Comparison of ENCODE assay signal across 16 cellular contexts in genomic region chr6:68572975-68573374, GRCh38.
DNase-seq lines count a peak whose midpoint lies in the region; ATAC-seq, FAIRE-seq and TF ChIP-seq lines count a peak whose summit lies in the region.
"Had no signal": no experiment of that assay in that cellular context is flagged by ENCODE, and none has a peak within 500 bp of the region (broad histone marks: within the 10 kb centered on the region; RNA-seq: fewer than 3 reads in every experiment).

No MANE protein-coding gene starts in this region.

- H3K36me3 ChIP-seq in H1 (ENCODE audit: control insufficient read depth in 2 of 4, insufficient read depth in 4 of 4, low read length in 3 of 4), result no peaks in the 10 kb centered on the region
- no peaks in the 10 kb centered on the region for H3K36me3 ChIP-seq in BE2C
- H3K36me3 ChIP-seq: heart left ventricle, WERI-Rb-1 had no signal

- WGBS in H1 (ENCODE audit: extremely low coverage in 1 of 2, insufficient coverage in 1 of 2, insufficient read length in 1 of 2, insufficient replicate concordance in 2 of 2, low coverage in 1 of 2, low lambda C conversion rate in 2 of 2, missing lambda C conversion rate in 1 of 2), 2 experiments, result 72% methylated on average over 4 of the region's 4 CpGs; no CpG with 5 or more reads in 1 of the 2 experiments

- no peaks in the 10 kb centered on the region for H3K27me3 ChIP-seq in H1 (replicated peaks in 1 of 4; ENCODE audit: control insufficient read depth in 3 of 4, extremely low read depth in 1 of 4, insufficient read depth in 3 of 4, low read length in 3 of 4)
- H3K27me3 ChIP-seq in BE2C, result no peaks in the 10 kb centered on the region
- H3K27me3 ChIP-seq in dorsolateral prefrontal cortex, result no peaks in the 10 kb centered on the region
- H3K27me3 ChIP-seq: heart left ventricle had no signal

- H3K4me3 ChIP-seq in H1 (ENCODE audit: extremely low read depth in 1 of 4, insufficient read depth in 2 of 4, low read depth in 3 of 4, low read length in 4 of 4) (no peak overlapping the region), BE2C (ENCODE audit: low read depth, low read length) (no peak overlapping the region), dorsolateral prefrontal cortex (no peak overlapping the region)
- H3K4me3 ChIP-seq: heart left ventricle, skin epidermis had no signal

- no peak for TF ChIP-seq EP300 in H1 (IDR thresholded peaks at IDR 0.05; ENCODE audit: borderline replicate concordance in 1 of 2, low read depth in 2 of 2, low read length in 2 of 2)

- POLR2A ChIA-PET in H1 (lab: Charles Lee; ENCODE audit: partially characterized antibody), result interaction anchor here (1.0 to 1.2 kb wide), 2 partner anchors 9 to 62 kb away, joined by 3 read pairs; partner anchors contain the start of gene ADGRB3

- no peak overlapping the region for H3K4ac ChIP-seq in H1 (replicated peaks; ENCODE audit: insufficient read length, low read depth, low read length)

- no peaks in the 10 kb centered on the region for H4K20me1 ChIP-seq in H1 (replicated peaks in 1 of 2; ENCODE audit: control insufficient read depth in 1 of 2, insufficient read depth in 2 of 2, low read length in 2 of 2)

- H3K9me3 ChIP-seq in H1 (ENCODE audit: insufficient read depth in 2 of 2, low read depth in 1 of 2, low read length in 1 of 2), result peaks cover 0 to 6% of the 10 kb centered on the region in 2 experiments; a peak in 1 of 4 replicates
- H3K9me3 ChIP-seq in BE2C, result peaks cover 2% of the 10 kb centered on the region; the same call in 1 of the 2 replicates

- intact Hi-C loops in dorsolateral prefrontal cortex (cut with DNase I), result loop anchor here in 1 of 2 donors (10.0 kb wide), 1 partner anchor 202 kb away; no protein-coding TSS in a partner anchor

- CTCF ChIA-PET in H1 (lab: Charles Lee; ENCODE audit: partially characterized antibody), result interaction anchor here (0.5 to 3.2 kb wide), 32 partner anchors 8 to 1845 kb away, joined by 3 to 35 read pairs (median 6); partner anchors contain the start of gene ADGRB3

- H2BK20ac ChIP-seq in H1 (ENCODE audit: low read length), result no peak overlapping the region

- no peak overlapping the region for H2AK5ac ChIP-seq in H1 (ENCODE audit: low read depth, low read length)

- no peaks in the 10 kb centered on the region for H3K23me2 ChIP-seq in H1 (ENCODE audit: low read depth, low read length)

- DNase-seq in H1 (ENCODE audit: low read depth in 1 of 2, low spot score in 2 of 2) (no peak), BE2C (no peak), dorsolateral prefrontal cortex (no peak)
- DNase-seq: amniotic stem cell; effector memory CD4-positive, alpha-beta T cell; HFFc6 had no signal

- no peak overlapping the region for H4K5ac ChIP-seq in H1 (ENCODE audit: insufficient read length, low read depth, low read length)

- H3K79me2 ChIP-seq in H1 (ENCODE audit: control insufficient read depth in 1 of 2, insufficient read depth in 2 of 2, low read length in 2 of 2), result no peaks in the 10 kb centered on the region

- no peak overlapping the region for H2BK12ac ChIP-seq in H1 (ENCODE audit: low read depth, low read length)

- no peak overlapping the region for H2BK15ac ChIP-seq in H1 (ENCODE audit: low read length)

- H3K27ac ChIP-seq in H1 (ENCODE audit: low read depth, low read length), result no peak overlapping the region
- no peak overlapping the region for H3K27ac ChIP-seq in dorsolateral prefrontal cortex
- H3K27ac ChIP-seq: C4-2B, heart left ventricle, skin epidermis, WERI-Rb-1 had no signal

- peak; percentile 23 for ATAC-seq in GM19328 (IDR thresholded peaks at IDR 0.05; ENCODE audit: unreplicated experiment)
- peak; percentile 11 for ATAC-seq in HG02623 (IDR thresholded peaks at IDR 0.05; ENCODE audit: unreplicated experiment)
- peak; percentile 20 for ATAC-seq in HG03354 (IDR thresholded peaks at IDR 0.05; ENCODE audit: poor library complexity, severe bottlenecking, unreplicated experiment)
- ATAC-seq in GM18909 (IDR thresholded peaks at IDR 0.05; ENCODE audit: poor library complexity, unreplicated experiment), result no peak
- ATAC-seq: activated CD8-positive, alpha-beta T cell treated with anti-CD3 and anti-CD28 coated beads, Interleukin-2, amount 10 ng/mL, durations not matched to agents 7 days and 5 days; heart left ventricle; natural killer cell treated with Interleukin-12 subunit alpha and Interleukin-12 subunit beta and Interleukin-15 and Interleukin-18, amount 100 ng/mL, for 72 hours had no signal

- H3K79me1 ChIP-seq in H1 (ENCODE audit: low read depth, low read length), result no peaks in the 10 kb centered on the region

- H3K23ac ChIP-seq in H1 (ENCODE audit: insufficient read length), result no peak overlapping the region

- no peak for FAIRE-seq in H1 (lab: Jason Lieb, UNC)

- H3K4me2 ChIP-seq in H1 (ENCODE audit: insufficient read depth in 1 of 2, low read depth in 2 of 2, low read length in 2 of 2), result no peak overlapping the region

- no peak overlapping the region for H3K9ac ChIP-seq in H1 (replicated peaks in 1 of 4; ENCODE audit: extremely low read depth in 1 of 4, low read depth in 3 of 4, low read length in 3 of 4)

- no peak overlapping the region for H2BK5ac ChIP-seq in H1 (ENCODE audit: low read depth, low read length)

- no peak overlapping the region for H2AFZ ChIP-seq in H1 (ENCODE audit: low read length)

- H4K8ac ChIP-seq in H1 (ENCODE audit: extremely low read depth, insufficient read depth, low read length), result no peak overlapping the region

- no peak overlapping the region for H2BK120ac ChIP-seq in H1 (replicated peaks; ENCODE audit: low read depth, low read length)

- no peak overlapping the region for H3K56ac ChIP-seq in H1 (replicated peaks; ENCODE audit: insufficient read length, low read depth, low read length)

- no peak for TF ChIP-seq POLR2A in H1 (IDR thresholded peaks at IDR 0.05; ENCODE audit: control extremely low read depth in 1 of 2, low read depth in 2 of 2, low read length in 2 of 2)

- H3K4me1 ChIP-seq in H1 (replicated peaks in 1 of 4; ENCODE audit: control insufficient read depth in 3 of 4, insufficient read depth in 4 of 4, low read length in 3 of 4), result peaks cover 0 to 3% (median 0%) of the 10 kb centered on the region in 4 experiments; a peak in 3 of 7 replicates
- no peaks in the 10 kb centered on the region for H3K4me1 ChIP-seq in BE2C
- H3K4me1 ChIP-seq: heart left ventricle had no signal

- no peak overlapping the region for H3K14ac ChIP-seq in H1 (ENCODE audit: insufficient read length)

- TF ChIP-seq CTCF in H1 (IDR thresholded peaks at IDR 0.05; ENCODE audit: control extremely low read depth in 1 of 3, insufficient read depth in 1 of 3, low read depth in 1 of 3, low read length in 3 of 3) (no peak), BE2C (IDR thresholded peaks at IDR 0.05; ENCODE audit: low read depth, low read length) (no peak), dorsolateral prefrontal cortex (IDR thresholded peaks at IDR 0.05 in 54 of 56, conservative IDR thresholded peaks at IDR 0.05 in 2 of 56; ENCODE audit: low read depth in 1 of 56, partially characterized antibody in 56 of 56) (no peak)

- H4K91ac ChIP-seq in H1 (replicated peaks; ENCODE audit: insufficient read length, low read length), result no peak overlapping the region

- H3K18ac ChIP-seq in H1 (ENCODE audit: extremely low read depth, low read length), result no peak overlapping the region

- no peak for TF ChIP-seq RAD21 in H1 (IDR thresholded peaks at IDR 0.05 in 1 of 2, conservative IDR thresholded peaks at IDR 0.05 in 1 of 2; ENCODE audit: low read depth in 2 of 2, low read length in 2 of 2)

TF ChIP-seq in H1, 55 proteins besides CTCF, POLR2A, EP300 and RAD21:
- TF ChIP-seq MAFK (IDR thresholded peaks at IDR 0.05; ENCODE audit: low read depth, low read length), result peak; percentile 63; the same call in 1 of the 2 replicates
- TF ChIP-seq SP4 (IDR thresholded peaks at IDR 0.05; ENCODE audit: low read length), result no peak
TF ChIP-seq in H1: peak in this region for 1.
